ENCODE assay signal across 20 cellular contexts in genomic region chr17:67055811-67056745, GRCh38. TPM values are rescaled to one million over a fixed set of nuclear protein-coding genes. Genes with fewer than 3 reads are reported as not detected.
A peak's percentile ranks its signal among the peaks of the same experiment; 100 is the strongest.
DNase-seq lines count a peak whose midpoint lies in the region; ATAC-seq and TF ChIP-seq lines count a peak whose summit lies in the region.
"Had no signal": no experiment of that assay in that cellular context is flagged by ENCODE, and none has a peak within 500 bp of the region (broad histone marks: within the 10 kb centered on the region; RNA-seq: fewer than 3 reads in every experiment).

No MANE protein-coding gene starts in this region.

- H3K4me2 ChIP-seq in SK-N-SH = no peak overlapping the region
- H3K4me2 ChIP-seq: PC-9 had no signal

- H3K9ac ChIP-seq in SK-N-SH = no peak overlapping the region

- TF ChIP-seq EP300 in SK-N-SH (IDR thresholded peaks at IDR 0.05; ENCODE audit: borderline replicate concordance in 1 of 2, low read depth in 1 of 2, low read length in 1 of 2) = no peak

- no peak overlapping the region for H2AFZ ChIP-seq in SK-N-SH (ENCODE audit: low read depth)
- H2AFZ ChIP-seq: PC-9 had no signal

- no peaks in the 10 kb centered on the region for H3K27me3 ChIP-seq in SK-N-SH (ENCODE audit: insufficient read depth)
- H3K27me3 ChIP-seq in heart left ventricle = no peaks in the 10 kb centered on the region
- H3K27me3 ChIP-seq in gastrocnemius medialis = no peaks in the 10 kb centered on the region
- H3K27me3 ChIP-seq: gastroesophageal sphincter had no signal

- H3K79me2 ChIP-seq in SK-N-SH (ENCODE audit: insufficient read depth) = no peaks in the 10 kb centered on the region

- peak; percentile 40 for DNase-seq in SK-N-SH
- DNase-seq in NAMALWA (ENCODE audit: low spot score) = peak; percentile 17
- DNase-seq in heart left ventricle = no peak
- peak; percentile 72 to 73 for DNase-seq in gastrocnemius medialis
- no peak for DNase-seq in NCI-H446 treated with DMSO at 0.1 percent for 48 hours (lab: John Stamatoyannopoulos, UW)
- DNase-seq: activated CD8-positive, alpha-beta T cell treated with anti-CD3 and anti-CD28 coated beads for 36 hours; activated effector memory CD4-positive, alpha-beta T cell treated with anti-CD3 and anti-CD28 coated beads, Interleukin-2, amount 50 U/mL, for 16 hours; aorta; GF-D8; HFFc6; immature natural killer cell; NCI-H446; nucleus accumbens; PC-9; stimulated activated naive CD4-positive, alpha-beta T cell treated with Interleukin-2 at 50 U/mL for 16 hours had no signal

- POLR2A ChIA-PET in SK-N-SH (lab: Yijun Ruan, JAX) = interaction anchor here (0.6 kb wide), 1 partner anchor 217 kb away, joined by 4 read pairs; no protein-coding TSS in a partner anchor

- in situ Hi-C loops in gastrocnemius medialis (cut with MboI; ENCODE audit: low sequenced_read_pairs in 4 of 4) = no loop called here

- H3K4me3 ChIP-seq in SK-N-SH (ENCODE audit: low read depth in 2 of 2, low read length in 1 of 2) (no peak overlapping the region), heart left ventricle (no peak overlapping the region), gastrocnemius medialis (no peak overlapping the region)
- H3K4me3 ChIP-seq: gastroesophageal sphincter, PC-9 had no signal

- H3K27ac ChIP-seq in SK-N-SH (ENCODE audit: low read depth in 2 of 2, low read length in 1 of 2) = no peak overlapping the region
- H3K27ac ChIP-seq in heart left ventricle = peak overlapping the region in 7 of 12 donors; percentile 20 to 65 (median 44)
- peak overlapping the region; percentile 97 to 98 (median 98) for H3K27ac ChIP-seq in gastrocnemius medialis
- H3K27ac ChIP-seq: gastroesophageal sphincter, PC-9 had no signal

- peaks cover 0 to under 1% of the 10 kb centered on the region in 2 experiments; a peak in 1 of 4 replicates for H3K4me1 ChIP-seq in SK-N-SH (ENCODE audit: control insufficient read depth in 1 of 2, insufficient read depth in 2 of 2, low read depth in 1 of 2, low read length in 1 of 2)
- peaks cover 0 to 8% (median 1%) of the 10 kb centered on the region in 12 donors for H3K4me1 ChIP-seq in heart left ventricle
- peaks cover 51 to 58% of the 10 kb centered on the region in 2 donors for H3K4me1 ChIP-seq in gastrocnemius medialis
- H3K4me1 ChIP-seq: gastroesophageal sphincter had no signal

- no peaks in the 10 kb centered on the region for H4K20me1 ChIP-seq in SK-N-SH (ENCODE audit: insufficient read depth)

- TF ChIP-seq POLR2A in heart left ventricle (IDR thresholded peaks at IDR 0.05) (no peak), gastrocnemius medialis (IDR thresholded peaks at IDR 0.05) (no peak)

- no peaks in the 10 kb centered on the region for H3K36me3 ChIP-seq in SK-N-SH (replicated peaks in 1 of 2; ENCODE audit: control insufficient read depth in 1 of 2, insufficient read depth in 2 of 2, low read length in 1 of 2)
- H3K36me3 ChIP-seq in heart left ventricle = no peaks in the 10 kb centered on the region
- peaks cover 0 to 14% of the 10 kb centered on the region in 2 donors for H3K36me3 ChIP-seq in gastrocnemius medialis
- H3K36me3 ChIP-seq: gastroesophageal sphincter had no signal

- CTCF ChIA-PET in SK-N-SH (lab: Yijun Ruan, JAX) = interaction anchor here (0.6 to 1.0 kb wide), 2 partner anchors 12 to 90 kb away, joined by 3 to 4 read pairs; no protein-coding TSS in a partner anchor

- no peaks in the 10 kb centered on the region for H3F3A ChIP-seq in SK-N-SH (replicated peaks; ENCODE audit: insufficient read depth)

- WGBS in SK-N-SH (ENCODE audit: low lambda C conversion rate) = 88% methylated on average over 29 of the region's 29 CpGs
- WGBS in heart left ventricle, 4 donors = 74 to 86% (median 81%) methylated on average over 27 to 29 of the region's 29 CpGs

- no peaks in the 10 kb centered on the region for H3K9me2 ChIP-seq in SK-N-SH

- H3K9me3 ChIP-seq in SK-N-SH (no peaks in the 10 kb centered on the region), heart left ventricle (no peaks in the 10 kb centered on the region), gastrocnemius medialis (no peaks in the 10 kb centered on the region)
- H3K9me3 ChIP-seq: gastroesophageal sphincter had no signal

- intact Hi-C loops in heart left ventricle (cut with DNase I) (no loop called here), gastrocnemius medialis (cut with DNase I; ENCODE audit: low total_unique reads) (no loop called here)

- no peak for ATAC-seq in SK-N-SH treated with all-trans-retinoic acid at 6 μM for 48 hours
- ATAC-seq in heart left ventricle = peak; percentile 55 to 90 (median 68)
- ATAC-seq in gastrocnemius medialis = peak; percentile 78 to 79
- no peak for ATAC-seq in HG03378 (IDR thresholded peaks at IDR 0.05; ENCODE audit: unreplicated experiment)
- ATAC-seq in HG03159 (IDR thresholded peaks at IDR 0.05; ENCODE audit: unreplicated experiment) = no peak
- ATAC-seq: activated CD8-positive, alpha-beta T cell treated with anti-CD3 and anti-CD28 coated beads for 36 hours; CD8-positive, alpha-beta T cell; gastroesophageal sphincter had no signal

- TF ChIP-seq CTCF in SK-N-SH (IDR thresholded peaks at IDR 0.05) = no peak
- no peak for TF ChIP-seq CTCF in heart left ventricle (IDR thresholded peaks at IDR 0.05)
- TF ChIP-seq CTCF in gastrocnemius medialis (IDR thresholded peaks at IDR 0.05 in 4 of 5, conservative IDR thresholded peaks at IDR 0.05 in 1 of 5) = no peak

- TF ChIP-seq RAD21 in SK-N-SH (IDR thresholded peaks at IDR 0.05; ENCODE audit: low read length) = no peak

TF ChIP-seq in SK-N-SH, 30 proteins besides CTCF, POLR2A, EP300 and RAD21:
- no peak for TF ChIP-seq SIN3A (IDR thresholded peaks at IDR 0.05; ENCODE audit: borderline replicate concordance, low read depth, low read length)
- TF ChIP-seq TAF1 (IDR thresholded peaks at IDR 0.05; ENCODE audit: borderline replicate concordance, low read depth, low read length) = no peak
- TF ChIP-seq TCF12 (IDR thresholded peaks at IDR 0.05) = no peak
- TF ChIP-seq RCOR1 (IDR thresholded peaks at IDR 0.05; ENCODE audit: low read length) = no peak
- no peak for TF ChIP-seq SMC3 (IDR thresholded peaks at IDR 0.05; ENCODE audit: low read depth, low read length)
- no peak for TF ChIP-seq POLR2AphosphoS5 (IDR thresholded peaks at IDR 0.05; ENCODE audit: low read depth, low read length)
- TF ChIP-seq RXRA (IDR thresholded peaks at IDR 0.05; ENCODE audit: borderline replicate concordance, low read depth) = no peak
- TF ChIP-seq, protein P1, sequence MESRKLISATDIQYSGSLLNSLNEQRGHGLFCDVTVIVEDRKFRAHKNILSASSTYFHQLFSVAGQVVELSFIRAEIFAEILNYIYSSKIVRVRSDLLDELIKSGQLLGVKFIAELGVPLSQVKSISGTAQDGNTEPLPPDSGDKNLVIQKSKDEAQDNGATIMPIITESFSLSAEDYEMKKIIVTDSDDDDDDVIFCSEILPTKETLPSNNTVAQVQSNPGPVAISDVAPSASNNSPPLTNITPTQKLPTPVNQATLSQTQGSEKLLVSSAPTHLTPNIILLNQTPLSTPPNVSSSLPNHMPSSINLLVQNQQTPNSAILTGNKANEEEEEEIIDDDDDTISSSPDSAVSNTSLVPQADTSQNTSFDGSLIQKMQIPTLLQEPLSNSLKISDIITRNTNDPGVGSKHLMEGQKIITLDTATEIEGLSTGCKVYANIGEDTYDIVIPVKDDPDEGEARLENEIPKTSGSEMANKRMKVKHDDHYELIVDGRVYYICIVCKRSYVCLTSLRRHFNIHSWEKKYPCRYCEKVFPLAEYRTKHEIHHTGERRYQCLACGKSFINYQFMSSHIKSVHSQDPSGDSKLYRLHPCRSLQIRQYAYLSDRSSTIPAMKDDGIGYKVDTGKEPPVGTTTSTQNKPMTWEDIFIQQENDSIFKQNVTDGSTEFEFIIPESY (IDR thresholded peaks at IDR 0.05; ENCODE audit: borderline replicate concordance, low read depth) = no peak
TF ChIP-seq in SK-N-SH: peak in this region for 0.

TF ChIP-seq in SK-N-SH treated with all-trans-retinoic acid at 6 μM for 48 hours, 23 proteins besides CTCF, POLR2A, EP300 and RAD21:
- TF ChIP-seq ZNF8 (CRISPR knock-in tag; IDR thresholded peaks at IDR 0.05) (no peak), TOX (CRISPR knock-in tag; IDR thresholded peaks at IDR 0.05; ENCODE audit: borderline replicate concordance) (no peak), SNAI2 (CRISPR knock-in tag; IDR thresholded peaks at IDR 0.05) (no peak), ARNTL (CRISPR knock-in tag; IDR thresholded peaks at IDR 0.05; ENCODE audit: borderline replicate concordance, low read depth) (no peak), ZC3H10 (CRISPR knock-in tag; IDR thresholded peaks at IDR 0.05) (no peak), ESRRG (CRISPR knock-in tag; IDR thresholded peaks at IDR 0.05) (no peak), RARB (CRISPR knock-in tag; IDR thresholded peaks at IDR 0.05) (no peak), OSR1 (CRISPR knock-in tag; IDR thresholded peaks at IDR 0.05) (no peak), ZNF565 (CRISPR knock-in tag; conservative IDR thresholded peaks at IDR 0.05; ENCODE audit: low read depth) (no peak), TCF4 (CRISPR knock-in tag; IDR thresholded peaks at IDR 0.05; ENCODE audit: borderline replicate concordance) (no peak)
- TF ChIP-seq, protein P2, sequence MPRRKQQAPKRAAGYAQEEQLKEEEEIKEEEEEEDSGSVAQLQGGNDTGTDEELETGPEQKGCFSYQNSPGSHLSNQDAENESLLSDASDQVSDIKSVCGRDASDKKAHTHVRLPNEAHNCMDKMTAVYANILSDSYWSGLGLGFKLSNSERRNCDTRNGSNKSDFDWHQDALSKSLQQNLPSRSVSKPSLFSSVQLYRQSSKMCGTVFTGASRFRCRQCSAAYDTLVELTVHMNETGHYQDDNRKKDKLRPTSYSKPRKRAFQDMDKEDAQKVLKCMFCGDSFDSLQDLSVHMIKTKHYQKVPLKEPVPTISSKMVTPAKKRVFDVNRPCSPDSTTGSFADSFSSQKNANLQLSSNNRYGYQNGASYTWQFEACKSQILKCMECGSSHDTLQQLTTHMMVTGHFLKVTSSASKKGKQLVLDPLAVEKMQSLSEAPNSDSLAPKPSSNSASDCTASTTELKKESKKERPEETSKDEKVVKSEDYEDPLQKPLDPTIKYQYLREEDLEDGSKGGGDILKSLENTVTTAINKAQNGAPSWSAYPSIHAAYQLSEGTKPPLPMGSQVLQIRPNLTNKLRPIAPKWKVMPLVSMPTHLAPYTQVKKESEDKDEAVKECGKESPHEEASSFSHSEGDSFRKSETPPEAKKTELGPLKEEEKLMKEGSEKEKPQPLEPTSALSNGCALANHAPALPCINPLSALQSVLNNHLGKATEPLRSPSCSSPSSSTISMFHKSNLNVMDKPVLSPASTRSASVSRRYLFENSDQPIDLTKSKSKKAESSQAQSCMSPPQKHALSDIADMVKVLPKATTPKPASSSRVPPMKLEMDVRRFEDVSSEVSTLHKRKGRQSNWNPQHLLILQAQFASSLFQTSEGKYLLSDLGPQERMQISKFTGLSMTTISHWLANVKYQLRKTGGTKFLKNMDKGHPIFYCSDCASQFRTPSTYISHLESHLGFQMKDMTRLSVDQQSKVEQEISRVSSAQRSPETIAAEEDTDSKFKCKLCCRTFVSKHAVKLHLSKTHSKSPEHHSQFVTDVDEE (CRISPR knock-in tag; IDR thresholded peaks at IDR 0.05) = no peak
TF ChIP-seq in SK-N-SH treated with all-trans-retinoic acid at 6 μM for 48 hours: peak in this region for 0.

RNA-seq across cellular contexts. Expression of gene CACNG1, which starts 11.7 kb away (rescaled TPM):
- polyA plus RNA-seq in SK-N-SH (2012; rRNA removed) = not detected in 2 replicates
- polyA plus RNA-seq in SK-N-SH (2012; cell fraction: cytosol; rRNA removed) = not detected in 2 replicates
- not detected in 2 replicates for polyA plus RNA-seq in SK-N-SH (2012; cell fraction: nucleus; rRNA removed)
- not detected for total RNA-seq in heart left ventricle
- polyA plus RNA-seq in heart left ventricle = not detected
- total RNA-seq in gastrocnemius medialis = 100 to 1,000 TPM; 120 to 203 (median 154) TPM
- total RNA-seq: activated CD8-positive, alpha-beta T cell treated with anti-CD3 and anti-CD28 coated beads for 36 hours; aorta; CD8-positive, alpha-beta T cell; gastroesophageal sphincter; HFFc6; PC-9 had no signal
- polyA plus RNA-seq: immature natural killer cell had no signal

Comparison
In these comparisons a context has a peak if more than half of its experiments do, and no peak if none do; other contexts are left out.
1. DNase-seq: peak in SK-N-SH (single experiment), NAMALWA (single experiment) and gastrocnemius medialis (2 of 2); none in heart left ventricle (0 of 5) and NCI-H446 treated with DMSO at 0.1 percent for 48 hours (single experiment).
2. H3K27ac ChIP-seq: peak in heart left ventricle (7 of 12) and gastrocnemius medialis (4 of 4); none in SK-N-SH (0 of 2).
3. ATAC-seq: peak in heart left ventricle (4 of 4) and gastrocnemius medialis (2 of 2); none in SK-N-SH treated with all-trans-retinoic acid at 6 μM for 48 hours (single experiment), HG03378 (single experiment) and HG03159 (single experiment).
4. RNA of gene CACNG1, which starts 11.7 kb away (total RNA-seq): 120 to 203 TPM in gastrocnemius medialis; not detected in heart left ventricle; every median in the first group is over 100 times any median in the second.